Comparison of ENCODE assay signal across 8 cellular contexts in the genomic region with DNA sequence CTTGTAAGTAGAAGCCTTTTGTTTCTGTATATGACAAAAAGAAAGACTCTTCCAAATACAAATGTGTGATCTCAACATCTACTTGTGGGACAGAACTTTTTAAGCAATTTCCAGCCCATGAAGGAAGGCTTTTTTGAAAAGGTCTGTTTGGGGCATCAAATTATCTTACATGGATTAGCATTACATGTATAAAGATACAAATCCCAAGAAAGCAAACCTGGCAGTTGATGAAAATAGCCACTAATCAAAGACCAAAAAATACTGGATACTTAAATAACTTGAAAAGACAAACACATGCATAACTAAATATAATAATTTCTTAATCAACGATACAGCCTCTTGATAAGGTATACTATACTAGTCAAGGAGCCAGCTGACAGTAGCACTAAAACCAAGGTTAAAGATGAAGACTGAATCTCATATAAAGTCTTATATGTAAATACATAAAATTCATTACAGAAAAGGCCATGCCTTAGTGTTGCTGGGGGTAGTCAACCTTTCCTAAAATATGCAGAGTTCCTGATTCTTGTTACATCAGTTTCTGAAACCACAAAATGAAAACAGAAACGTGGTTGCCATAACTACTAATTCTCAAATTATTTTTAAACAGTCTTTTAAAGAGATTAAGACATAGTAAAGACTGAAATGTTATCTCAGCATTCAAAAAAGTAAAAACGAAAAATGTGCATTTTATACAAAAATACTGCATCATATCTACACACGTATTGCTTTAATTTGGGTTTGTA. TPM values are rescaled to one million over a fixed set of nuclear protein-coding genes. Genes with fewer than 3 reads are reported as not detected.
DNase-seq lines count a peak whose midpoint lies in the region; ATAC-seq and TF ChIP-seq lines count a peak whose summit lies in the region.

No MANE protein-coding gene starts in this region.

- no peaks in the 10 kb centered on the region for H3K9me3 Mint-ChIP-seq in activated B cell treated with CpG ODN at 0.5 μM for 24 hours

- CTCF ChIA-PET in activated B cell treated with CpG ODN at 0.5 μM for 24 hours (lab: Charles Lee) = no interaction called here

- intact Hi-C loops in activated B cell treated with CpG ODN at 0.5 μM for 24 hours (cut with micrococcal nuclease) = loop anchor here (1.0 to 5.0 kb wide), 5 partner anchors 15 to 717 kb away; partner anchors contain the start of genes BTD, HACL1 and RFTN1

- no peaks in the 10 kb centered on the region for H3K27me3 ChIP-seq in right atrium auricular region

- H3K4me3 Mint-ChIP-seq in activated B cell treated with CpG ODN at 0.5 μM for 24 hours = peak overlapping the region; percentile 68

- H3K4me3 ChIP-seq in GM12865 (ENCODE audit: low read depth, low read length) (peak overlapping the region; percentile 67), right atrium auricular region (peak overlapping the region; percentile 13 to 35)

- H3K36me3 Mint-ChIP-seq in activated B cell treated with CpG ODN at 0.5 μM for 24 hours (ENCODE audit: low read depth) = peaks cover 16% of the 10 kb centered on the region

- no peaks in the 10 kb centered on the region for H3K9me3 ChIP-seq in right atrium auricular region

- TF ChIP-seq CTCF in GM12865 (IDR thresholded peaks at IDR 0.05; ENCODE audit: insufficient read depth, low read depth, low read length, missing control alignments) (no peak), activated B cell treated with CpG ODN at 0.5 μM for 24 hours (IDR thresholded peaks at IDR 0.05) (no peak), right atrium auricular region (IDR thresholded peaks at IDR 0.05) (no peak)

- ATAC-seq in HG03280 (IDR thresholded peaks at IDR 0.05; ENCODE audit: unreplicated experiment) (peak; percentile 43), activated B cell treated with CpG ODN at 0.5 μM for 24 hours (ENCODE audit: low read depth) (peak; percentile 75), HG02763 (IDR thresholded peaks at IDR 0.05; ENCODE audit: unreplicated experiment) (no peak)

- DNase-seq in GM12865 (ENCODE audit: low read depth) = peak; percentile 74
- no peak for DNase-seq in activated B cell treated with CpG ODN at 0.5 μM for 24 hours
- no peak for DNase-seq in right atrium auricular region (ENCODE audit: low spot score)
- DNase-seq in superior temporal gyrus (ENCODE audit: extremely low spot score) = peak; percentile 77
- DNase-seq in nucleus accumbens (lab: John Stamatoyannopoulos, UW) = no peak
- no peak for DNase-seq in NCI-H1048 (lab: John Stamatoyannopoulos, UW)

- H3K36me3 ChIP-seq in right atrium auricular region = no peaks in the 10 kb centered on the region

- H3K27ac ChIP-seq in right atrium auricular region = peak overlapping the region in 1 of 2 donors; percentile 82

- peak overlapping the region; percentile 82 for H3K27ac Mint-ChIP-seq in activated B cell treated with CpG ODN at 0.5 μM for 24 hours

- H3K4me1 Mint-ChIP-seq in activated B cell treated with CpG ODN at 0.5 μM for 24 hours = peaks cover 50% of the 10 kb centered on the region

- H3K4me1 ChIP-seq in right atrium auricular region = peaks cover 0 to 37% of the 10 kb centered on the region in 2 donors

- POLR2A ChIA-PET in activated B cell treated with CpG ODN at 0.5 μM for 24 hours (lab: Charles Lee) = interaction anchor here (1.7 kb wide), 1 partner anchor 194 kb away, joined by 6 read pairs; the partner anchor contains the start of genes BTD and HACL1

- H3K27me3 Mint-ChIP-seq in activated B cell treated with CpG ODN at 0.5 μM for 24 hours = no peaks in the 10 kb centered on the region

RNA-seq across cellular contexts. Expression of gene ANKRD28, which starts 2.0 kb away (rescaled TPM):
- total RNA-seq in activated B cell treated with CpG ODN at 0.5 μM for 24 hours = 27.5 and 29.9 TPM in 2 replicates
- total RNA-seq in right atrium auricular region = 10 to 100 TPM in 1 of 2 donors, 1 to 10 TPM in 1; 9.2 to 11.3 TPM

Comparison
In these comparisons a context has a peak if more than half of its experiments do, and no peak if none do; other contexts are left out.
1. DNase-seq: peak in GM12865 (single experiment) and superior temporal gyrus (single experiment); none in activated B cell treated with CpG ODN at 0.5 μM for 24 hours (single experiment), right atrium auricular region (single experiment), nucleus accumbens (0 of 56) and NCI-H1048 (single experiment).